20 cellular contexts compared by ENCODE assay signal in genomic region chr20:16018881-16019280, GRCh38.
"Had no signal": no experiment of that assay in that cellular context is flagged by ENCODE, and none has a peak within 500 bp of the region (broad histone marks: within the 10 kb centered on the region; RNA-seq: fewer than 3 reads in every experiment).

No MANE protein-coding gene starts in this region.

- H3K4me1 ChIP-seq: esophagus squamous epithelium, right lobe of liver, testis, vagina had no signal

- H3K9me3 ChIP-seq: esophagus squamous epithelium, right lobe of liver, testis, vagina had no signal

- DNase-seq: activated CD4-positive, alpha-beta T cell treated with anti-CD3 and anti-CD28 coated beads for 36 hours; activated CD4-positive, alpha-beta T cell treated with anti-CD3 and anti-CD28 coated beads, Interleukin-2, amount 50 U/mL, for 4 hours; activated CD8-positive, alpha-beta memory T cell treated with anti-CD3 and anti-CD28 coated beads for 24 hours; activated CD8-positive, alpha-beta memory T cell treated with anti-CD3 and anti-CD28 coated beads, Interleukin-2, amount 50 U/mL, for 4 hours; activated naive CD4-positive, alpha-beta T cell; activated T-cell treated with anti-CD3 and anti-CD28 coated beads, Interleukin-2, amount 50 U/mL, for 24 hours; cortex of kidney; endodermal cell; esophagus squamous epithelium; foreskin keratinocyte; glutamatergic neuron; left ventricle myocardium superior; nephron progenitor cell; right lobe of liver; stimulated activated CD4-positive, alpha-beta T cell treated with anti-CD3 and anti-CD28 coated beads, Interleukin-15, amount 100 ng/mL, for 24 hours; T1000; testis had no signal

- H3K4me2 ChIP-seq: hepatocyte, smooth muscle cell had no signal

- H3K27me3 ChIP-seq: esophagus squamous epithelium, foreskin keratinocyte, hepatocyte, right lobe of liver, testis, vagina had no signal

- H3K79me2 ChIP-seq: hepatocyte had no signal

- H3K4me3 ChIP-seq: esophagus squamous epithelium, hepatocyte, right lobe of liver, smooth muscle cell, testis, vagina had no signal

- H2AFZ ChIP-seq: hepatocyte had no signal

- H3K36me3 ChIP-seq: esophagus squamous epithelium, right lobe of liver, vagina had no signal

- H3K27ac ChIP-seq: esophagus squamous epithelium, foreskin keratinocyte, hepatocyte, right lobe of liver, testis, vagina had no signal
